In the genomic region with DNA sequence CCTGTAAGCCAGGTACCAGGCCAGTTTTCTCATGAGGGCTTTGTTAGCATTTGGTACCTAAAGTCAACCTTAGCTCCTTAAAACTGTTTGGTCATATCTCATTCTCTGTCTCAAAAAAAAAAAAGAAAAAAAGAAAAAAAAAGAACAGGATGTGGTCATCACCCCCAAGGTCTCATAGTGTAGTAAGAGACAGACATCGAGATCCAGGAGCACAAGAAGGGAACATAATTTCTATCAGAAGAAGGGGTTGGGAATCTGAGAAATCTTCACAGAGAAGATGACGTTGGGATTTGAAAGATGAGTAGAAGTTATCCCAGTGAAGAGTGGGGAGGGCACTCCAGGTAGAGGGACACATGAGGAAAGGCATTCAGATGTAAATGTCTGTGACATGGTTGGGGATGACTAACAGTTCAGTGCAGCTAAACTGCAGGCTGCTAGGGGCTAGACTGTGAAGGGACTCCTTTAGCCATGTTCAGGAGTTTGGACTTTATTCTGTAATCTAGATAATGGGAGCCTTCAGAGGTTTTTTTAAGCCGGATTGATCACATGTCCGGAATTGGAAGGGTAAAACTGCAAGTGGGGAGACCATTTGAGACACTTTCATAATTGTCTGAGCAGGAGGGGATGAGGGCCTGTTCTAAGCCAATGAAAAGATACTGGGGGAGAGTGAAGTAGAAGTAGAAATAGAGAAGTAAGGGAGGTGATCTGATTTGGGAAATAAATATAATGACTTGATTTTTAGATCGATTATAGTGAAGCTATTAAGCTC, we compare ENCODE assay signal across 10 cellular contexts. TPM values are rescaled to one million over a fixed set of nuclear protein-coding genes. Genes with fewer than 3 reads are reported as not detected.
DNase-seq lines count a peak whose midpoint lies in the region; ATAC-seq, FAIRE-seq and TF ChIP-seq lines count a peak whose summit lies in the region.
"Had no signal": no experiment of that assay in that cellular context is flagged by ENCODE, and none has a peak within 500 bp of the region (broad histone marks: within the 10 kb centered on the region; RNA-seq: fewer than 3 reads in every experiment).

No MANE protein-coding gene starts in this region.

- peak; percentile 48 for ATAC-seq in GM19397 (IDR thresholded peaks at IDR 0.05; ENCODE audit: unreplicated experiment)

- TF ChIP-seq CTCF in GM06990 (IDR thresholded peaks at IDR 0.05; ENCODE audit: insufficient read depth, low read length, poor library complexity, severe bottlenecking): no peak
- TF ChIP-seq CTCF in colonic mucosa (IDR thresholded peaks at IDR 0.05): no peak

- H3K4me3 ChIP-seq in GM06990 (replicated peaks; ENCODE audit: low read depth, low read length) (peak overlapping the region; percentile 63), MG63 (no peak overlapping the region), colonic mucosa (no peak overlapping the region)
- peak overlapping the region; percentile 26 for H3K4me3 ChIP-seq in effector memory CD4-positive, alpha-beta T cell (ENCODE audit: insufficient read depth, low read depth, low read length, poor library complexity, severe bottlenecking)

- DNase-seq in GM06990 (ENCODE audit: extremely low read depth, insufficient read length) (no peak), NCI-H526 (lab: John Stamatoyannopoulos, UW) (no peak), MG63 (no peak), colonic mucosa (no peak), urothelium cell line (ENCODE audit: low spot score) (no peak)
- DNase-seq in effector memory CD4-positive, alpha-beta T cell: no peak
- DNase-seq: upper lobe of left lung had no signal

- H3K9ac ChIP-seq in colonic mucosa (ENCODE audit: low read depth in 2 of 2, low read length in 2 of 2): no peak overlapping the region

- FAIRE-seq in urothelium cell line (lab: Jason Lieb, UNC): no peak

- no peaks in the 10 kb centered on the region for H3K9me3 ChIP-seq in effector memory CD4-positive, alpha-beta T cell (ENCODE audit: control insufficient read depth, low read length)
- no peaks in the 10 kb centered on the region for H3K9me3 ChIP-seq in MG63
- no peaks in the 10 kb centered on the region for H3K9me3 ChIP-seq in colonic mucosa
- H3K9me3 ChIP-seq: upper lobe of left lung had no signal

- H3K27ac Mint-ChIP-seq in IgD-negative memory B cell: peak overlapping the region; percentile 76 to 95 (median 80)

- peak overlapping the region; percentile 49 for H3K27ac ChIP-seq in effector memory CD4-positive, alpha-beta T cell (ENCODE audit: insufficient read depth, low read length, poor library complexity, severe bottlenecking)
- no peak overlapping the region for H3K27ac ChIP-seq in colonic mucosa
- H3K27ac ChIP-seq: upper lobe of left lung had no signal

- H3K9me3 Mint-ChIP-seq in IgD-negative memory B cell: no peaks in the 10 kb centered on the region

- peaks cover 9 to 17% (median 14%) of the 10 kb centered on the region in 3 donors for H3K4me1 Mint-ChIP-seq in IgD-negative memory B cell

- H3K36me3 Mint-ChIP-seq in IgD-negative memory B cell: no peaks in the 10 kb centered on the region

- H3K36me3 ChIP-seq in GM06990 (ENCODE audit: control insufficient read depth, insufficient read depth, low read length): no peaks in the 10 kb centered on the region
- no peaks in the 10 kb centered on the region for H3K36me3 ChIP-seq in effector memory CD4-positive, alpha-beta T cell (ENCODE audit: control insufficient read depth, insufficient read depth, low read length)
- no peaks in the 10 kb centered on the region for H3K36me3 ChIP-seq in MG63
- H3K36me3 ChIP-seq in colonic mucosa: no peaks in the 10 kb centered on the region
- H3K36me3 ChIP-seq: upper lobe of left lung had no signal

- H3K27me3 Mint-ChIP-seq in IgD-negative memory B cell: peaks cover 3% of the 10 kb centered on the region

- intact Hi-C loops in colonic mucosa (cut with DNase I): no loop called here

- H3K27me3 ChIP-seq in GM06990 (replicated peaks; ENCODE audit: control insufficient read depth, insufficient read depth, low read length) (no peaks in the 10 kb centered on the region), MG63 (no peaks in the 10 kb centered on the region), colonic mucosa (no peaks in the 10 kb centered on the region)
- H3K27me3 ChIP-seq in effector memory CD4-positive, alpha-beta T cell (replicated peaks; ENCODE audit: control insufficient read depth, insufficient read depth, low read length, poor library complexity, severe bottlenecking): peaks cover 3% of the 10 kb centered on the region
- H3K27me3 ChIP-seq: upper lobe of left lung had no signal

- peaks cover 4% of the 10 kb centered on the region for H3K4me1 ChIP-seq in effector memory CD4-positive, alpha-beta T cell (ENCODE audit: control insufficient read depth, insufficient read depth, low read length, poor library complexity, severe bottlenecking)
- no peaks in the 10 kb centered on the region for H3K4me1 ChIP-seq in colonic mucosa
- H3K4me1 ChIP-seq: upper lobe of left lung had no signal

- H3K4me3 Mint-ChIP-seq in IgD-negative memory B cell: peak overlapping the region; percentile 74 to 89 (median 87)

RNA-seq across cellular contexts. Expression of gene GJB1, which starts 26.9 kb away (rescaled TPM):
- polyA plus RNA-seq in IgD-negative memory B cell: not detected
- not detected in 2 replicates for total RNA-seq in MG63 (2014; rRNA removed; shearing (Covaris generic); ENCODE audit: low replicate concordance)
- 100 to 1,000 TPM in 1 of 2 donors, 10 to 100 TPM in 1; 76.0 to 100 TPM for total RNA-seq in colonic mucosa
- total RNA-seq: skeletal muscle tissue had no signal

RNA-seq across cellular contexts. Expression of gene NLGN3, which starts 51.5 kb away (rescaled TPM):
- 0.15 TPM for polyA plus RNA-seq in IgD-negative memory B cell
- 0.07 and 0.10 TPM in 2 replicates for total RNA-seq in MG63 (2014; rRNA removed; shearing (Covaris generic); ENCODE audit: low replicate concordance)
- total RNA-seq in colonic mucosa: under 1 TPM; 0.67 to 0.82 TPM

RNA-seq across cellular contexts. Expression of gene ZMYM3, which starts 57.8 kb away (rescaled TPM):
- 7.0 TPM for polyA plus RNA-seq in IgD-negative memory B cell
- total RNA-seq in MG63 (2014; rRNA removed; shearing (Covaris generic); ENCODE audit: low replicate concordance): 2.7 and 10.0 TPM in 2 replicates
- total RNA-seq in colonic mucosa: 10 to 100 TPM; 16.6 to 17.4 TPM

Comparison
In these comparisons a context has a peak if more than half of its experiments do, and no peak if none do; other contexts are left out.
1. H3K4me3 ChIP-seq: peak in GM06990 (single experiment) and effector memory CD4-positive, alpha-beta T cell (single experiment); none in MG63 (single experiment) and colonic mucosa (single experiment).
2. RNA of gene GJB1, which starts 26.9 kb away (total RNA-seq): 76.0 to 100 TPM in colonic mucosa; not detected in MG63; every median in the first group is over 10 times any median in the second.